In the genomic region with DNA sequence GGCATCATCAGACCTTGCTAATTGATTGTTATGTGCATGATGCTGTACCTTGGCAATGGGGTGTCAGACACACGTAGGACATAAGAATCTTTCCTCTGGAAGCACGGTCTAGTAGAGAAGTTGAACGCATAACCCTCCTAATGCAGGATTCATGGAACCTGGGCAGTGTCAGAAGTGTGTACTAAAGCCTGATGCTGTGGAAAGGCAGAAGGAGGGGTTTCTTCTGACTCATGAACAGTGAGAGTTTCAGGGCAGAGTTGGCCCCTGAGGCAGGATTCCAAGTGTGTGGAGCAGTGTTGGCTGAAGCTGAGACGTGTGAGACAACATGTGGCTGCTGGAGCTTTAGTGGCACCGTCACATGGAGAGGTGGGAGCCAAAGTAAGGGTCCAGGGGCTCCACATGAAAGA, we compare ENCODE assay signal across 1 cellular context.
TF ChIP-seq lines count a peak whose summit lies in the region.

No MANE protein-coding gene starts in this region.

TF ChIP-seq in GM23338, 12 proteins besides CTCF, POLR2A, EP300 and RAD21 (continued from another document):
- TF ChIP-seq, protein P1, sequence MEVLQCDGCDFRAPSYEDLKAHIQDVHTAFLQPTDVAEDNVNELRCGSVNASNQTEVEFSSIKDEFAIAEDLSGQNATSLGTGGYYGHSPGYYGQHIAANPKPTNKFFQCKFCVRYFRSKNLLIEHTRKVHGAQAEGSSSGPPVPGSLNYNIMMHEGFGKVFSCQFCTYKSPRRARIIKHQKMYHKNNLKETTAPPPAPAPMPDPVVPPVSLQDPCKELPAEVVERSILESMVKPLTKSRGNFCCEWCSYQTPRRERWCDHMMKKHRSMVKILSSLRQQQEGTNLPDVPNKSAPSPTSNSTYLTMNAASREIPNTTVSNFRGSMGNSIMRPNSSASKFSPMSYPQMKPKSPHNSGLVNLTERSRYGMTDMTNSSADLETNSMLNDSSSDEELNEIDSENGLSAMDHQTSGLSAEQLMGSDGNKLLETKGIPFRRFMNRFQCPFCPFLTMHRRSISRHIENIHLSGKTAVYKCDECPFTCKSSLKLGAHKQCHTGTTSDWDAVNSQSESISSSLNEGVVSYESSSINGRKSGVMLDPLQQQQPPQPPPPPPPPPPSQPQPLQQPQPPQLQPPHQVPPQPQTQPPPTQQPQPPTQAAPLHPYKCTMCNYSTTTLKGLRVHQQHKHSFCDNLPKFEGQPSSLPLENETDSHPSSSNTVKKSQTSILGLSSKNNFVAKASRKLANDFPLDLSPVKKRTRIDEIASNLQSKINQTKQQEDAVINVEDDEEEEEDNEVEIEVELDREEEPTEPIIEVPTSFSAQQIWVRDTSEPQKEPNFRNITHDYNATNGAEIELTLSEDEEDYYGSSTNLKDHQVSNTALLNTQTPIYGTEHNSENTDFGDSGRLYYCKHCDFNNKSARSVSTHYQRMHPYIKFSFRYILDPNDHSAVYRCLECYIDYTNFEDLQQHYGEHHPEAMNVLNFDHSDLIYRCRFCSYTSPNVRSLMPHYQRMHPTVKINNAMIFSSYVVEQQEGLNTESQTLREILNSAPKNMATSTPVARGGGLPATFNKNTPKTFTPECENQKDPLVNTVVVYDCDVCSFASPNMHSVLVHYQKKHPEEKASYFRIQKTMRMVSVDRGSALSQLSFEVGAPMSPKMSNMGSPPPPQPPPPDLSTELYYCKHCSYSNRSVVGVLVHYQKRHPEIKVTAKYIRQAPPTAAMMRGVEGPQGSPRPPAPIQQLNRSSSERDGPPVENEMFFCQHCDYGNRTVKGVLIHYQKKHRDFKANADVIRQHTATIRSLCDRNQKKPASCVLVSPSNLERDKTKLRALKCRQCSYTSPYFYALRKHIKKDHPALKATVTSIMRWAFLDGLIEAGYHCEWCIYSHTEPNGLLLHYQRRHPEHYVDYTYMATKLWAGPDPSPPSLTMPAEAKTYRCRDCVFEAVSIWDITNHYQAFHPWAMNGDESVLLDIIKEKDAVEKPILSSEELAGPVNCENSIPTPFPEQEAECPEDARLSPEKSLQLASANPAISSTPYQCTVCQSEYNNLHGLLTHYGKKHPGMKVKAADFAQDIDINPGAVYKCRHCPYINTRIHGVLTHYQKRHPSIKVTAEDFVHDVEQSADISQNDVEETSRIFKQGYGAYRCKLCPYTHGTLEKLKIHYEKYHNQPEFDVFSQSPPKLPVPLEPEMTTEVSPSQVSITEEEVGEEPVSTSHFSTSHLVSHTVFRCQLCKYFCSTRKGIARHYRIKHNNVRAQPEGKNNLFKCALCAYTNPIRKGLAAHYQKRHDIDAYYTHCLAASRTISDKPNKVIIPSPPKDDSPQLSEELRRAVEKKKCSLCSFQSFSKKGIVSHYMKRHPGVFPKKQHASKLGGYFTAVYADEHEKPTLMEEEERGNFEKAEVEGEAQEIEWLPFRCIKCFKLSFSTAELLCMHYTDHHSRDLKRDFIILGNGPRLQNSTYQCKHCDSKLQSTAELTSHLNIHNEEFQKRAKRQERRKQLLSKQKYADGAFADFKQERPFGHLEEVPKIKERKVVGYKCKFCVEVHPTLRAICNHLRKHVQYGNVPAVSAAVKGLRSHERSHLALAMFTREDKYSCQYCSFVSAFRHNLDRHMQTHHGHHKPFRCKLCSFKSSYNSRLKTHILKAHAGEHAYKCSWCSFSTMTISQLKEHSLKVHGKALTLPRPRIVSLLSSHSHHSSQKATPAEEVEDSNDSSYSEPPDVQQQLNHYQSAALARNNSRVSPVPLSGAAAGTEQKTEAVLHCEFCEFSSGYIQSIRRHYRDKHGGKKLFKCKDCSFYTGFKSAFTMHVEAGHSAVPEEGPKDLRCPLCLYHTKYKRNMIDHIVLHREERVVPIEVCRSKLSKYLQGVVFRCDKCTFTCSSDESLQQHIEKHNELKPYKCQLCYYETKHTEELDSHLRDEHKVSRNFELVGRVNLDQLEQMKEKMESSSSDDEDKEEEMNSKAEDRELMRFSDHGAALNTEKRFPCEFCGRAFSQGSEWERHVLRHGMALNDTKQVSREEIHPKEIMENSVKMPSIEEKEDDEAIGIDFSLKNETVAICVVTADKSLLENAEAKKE (CRISPR knock-in tag; IDR thresholded peaks at IDR 0.05): no peak
- TF ChIP-seq, protein P2, sequence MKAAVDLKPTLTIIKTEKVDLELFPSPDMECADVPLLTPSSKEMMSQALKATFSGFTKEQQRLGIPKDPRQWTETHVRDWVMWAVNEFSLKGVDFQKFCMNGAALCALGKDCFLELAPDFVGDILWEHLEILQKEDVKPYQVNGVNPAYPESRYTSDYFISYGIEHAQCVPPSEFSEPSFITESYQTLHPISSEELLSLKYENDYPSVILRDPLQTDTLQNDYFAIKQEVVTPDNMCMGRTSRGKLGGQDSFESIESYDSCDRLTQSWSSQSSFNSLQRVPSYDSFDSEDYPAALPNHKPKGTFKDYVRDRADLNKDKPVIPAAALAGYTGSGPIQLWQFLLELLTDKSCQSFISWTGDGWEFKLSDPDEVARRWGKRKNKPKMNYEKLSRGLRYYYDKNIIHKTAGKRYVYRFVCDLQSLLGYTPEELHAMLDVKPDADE (IDR thresholded peaks at IDR 0.05): no peak
- no peak for TF ChIP-seq JUNB (IDR thresholded peaks at IDR 0.05; ENCODE audit: unreplicated experiment)
- TF ChIP-seq EZH2phosphoT487 (IDR thresholded peaks at IDR 0.05; ENCODE audit: unreplicated experiment): no peak
- TF ChIP-seq EZH2 (IDR thresholded peaks at IDR 0.05; ENCODE audit: low read depth, unreplicated experiment): no peak
- no peak for TF ChIP-seq CREB1 (CRISPR knock-in tag; IDR thresholded peaks at IDR 0.05; ENCODE audit: low read depth)
- TF ChIP-seq ZNF114 (CRISPR knock-in tag; IDR thresholded peaks at IDR 0.05): no peak
